ENCODE assay signal across 8 cellular contexts in genomic region chr6:6851059-6851658, GRCh38.
DNase-seq lines count a peak whose midpoint lies in the region; FAIRE-seq and TF ChIP-seq lines count a peak whose summit lies in the region.

No MANE protein-coding gene starts in this region.

- H3K27ac ChIP-seq in OCI-LY3 (ENCODE audit: low read length), result no peak overlapping the region

- H3K9ac ChIP-seq in OCI-LY3 (ENCODE audit: low read length), result no peak overlapping the region

- H3K79me2 ChIP-seq in OCI-LY3 (ENCODE audit: low read length), result no peaks in the 10 kb centered on the region

- TF ChIP-seq CTCF in OCI-LY3 (IDR thresholded peaks at IDR 0.05; ENCODE audit: low read depth, low read length) (no peak), fibroblast of pulmonary artery (IDR thresholded peaks at IDR 0.05; ENCODE audit: low read length, missing control alignments) (no peak)

- no peaks in the 10 kb centered on the region for H3K9me3 ChIP-seq in OCI-LY3 (ENCODE audit: insufficient read depth, low read length)

- peak; percentile 93 for DNase-seq in ELR (ENCODE audit: low read depth)
- DNase-seq in fibroblast of pulmonary artery (ENCODE audit: low read depth), result peak; percentile 99
- DNase-seq in posterior vena cava (ENCODE audit: low spot score), result peak; percentile 88
- DNase-seq in T-helper 9 cell, result no peak
- no peak for DNase-seq in activated gamma-delta T cell treated with Interleukin-2 at 50 U/mL for 16 hours
- no peak for DNase-seq in GM12892 (ENCODE audit: insufficient read length)
- no peak for DNase-seq in SKM-1 (lab: John Stamatoyannopoulos, UW; ENCODE audit: unreplicated experiment)

- FAIRE-seq in GM12892 (lab: Jason Lieb, UNC), result no peak

- no peak overlapping the region for H3K4me2 ChIP-seq in OCI-LY3 (ENCODE audit: low read length)

- peaks cover 30% of the 10 kb centered on the region for H3K4me1 ChIP-seq in OCI-LY3 (ENCODE audit: low read length)

- H3K36me3 ChIP-seq in OCI-LY3 (replicated peaks; ENCODE audit: low read depth, low read length), result no peaks in the 10 kb centered on the region

- TF ChIP-seq POLR2A in GM12892 (IDR thresholded peaks at IDR 0.05; ENCODE audit: low read depth, low read length), result no peak

- H4K20me1 ChIP-seq in OCI-LY3 (ENCODE audit: insufficient read depth, low read length), result no peaks in the 10 kb centered on the region

- H2AFZ ChIP-seq in OCI-LY3 (ENCODE audit: low read depth, low read length), result peak overlapping the region; percentile 52; the same call in 1 of the 2 replicates

- intact Hi-C loops in posterior vena cava (cut with DNase I), result no loop called here

- no peak overlapping the region for H3K4me3 ChIP-seq in OCI-LY3 (ENCODE audit: low read length)
- no peak overlapping the region for H3K4me3 ChIP-seq in fibroblast of pulmonary artery (replicated peaks; ENCODE audit: low read depth, low read length)

- no peaks in the 10 kb centered on the region for H3K27me3 ChIP-seq in OCI-LY3 (ENCODE audit: low read depth, low read length)

Comparison
In these comparisons a context has a peak if more than half of its experiments do, and no peak if none do; other contexts are left out.
1. DNase-seq: peak in ELR (single experiment), fibroblast of pulmonary artery (single experiment) and posterior vena cava (single experiment); none in T-helper 9 cell (single experiment), activated gamma-delta T cell treated with Interleukin-2 at 50 U/mL for 16 hours (single experiment), GM12892 (single experiment) and SKM-1 (single experiment).